ENCODE assay signal across 8 cellular contexts in the genomic region with DNA sequence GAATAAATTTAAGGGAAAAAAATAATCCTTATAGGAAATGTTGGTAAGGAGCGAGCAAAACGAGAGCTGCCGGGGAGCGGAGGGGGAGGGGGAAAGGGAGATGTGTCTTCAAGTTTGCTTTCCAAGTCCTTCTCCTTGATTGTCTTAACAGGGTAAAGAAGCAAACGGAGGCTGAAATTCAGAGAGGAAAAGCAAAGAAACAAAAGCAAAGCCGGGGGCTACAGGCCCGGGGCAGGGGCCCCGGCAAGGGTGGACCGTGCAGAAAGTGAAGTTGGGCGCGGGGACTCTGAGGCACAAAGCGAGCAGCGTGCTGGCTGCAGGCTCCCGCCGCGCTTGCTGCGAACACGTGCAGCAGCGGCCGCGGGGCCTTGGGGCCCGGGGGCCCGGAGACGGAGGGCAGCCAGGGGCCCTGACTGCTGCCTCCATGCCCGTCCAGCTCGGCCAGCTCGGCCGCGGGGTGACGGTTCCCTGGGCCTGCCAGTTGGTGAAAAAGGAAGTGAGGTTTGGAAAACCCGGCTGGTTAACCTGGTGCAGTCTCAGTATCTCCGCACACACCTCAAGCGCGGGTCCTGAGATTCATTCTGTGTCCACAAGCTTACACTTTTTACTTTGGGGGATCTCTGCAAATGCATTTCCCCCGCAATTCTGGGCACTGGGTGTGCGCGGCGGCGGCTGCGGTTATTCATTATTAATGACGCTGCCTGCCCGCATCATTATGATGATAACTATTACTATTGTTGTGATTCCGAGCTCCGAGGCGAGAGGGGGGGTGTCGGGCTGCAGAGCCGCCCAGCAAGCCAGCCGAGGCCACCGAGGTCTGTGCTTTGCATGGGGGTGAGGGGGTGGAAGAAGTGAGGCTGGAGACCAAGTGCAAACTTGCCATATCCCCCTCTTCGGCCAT. TPM values are rescaled to one million over a fixed set of nuclear protein-coding genes. Genes with fewer than 3 reads are reported as not detected.
DNase-seq lines count a peak whose midpoint lies in the region; ATAC-seq and TF ChIP-seq lines count a peak whose summit lies in the region.

No MANE protein-coding gene starts in this region.

- peak overlapping the region; percentile 80 for H3K9ac ChIP-seq in HUES48 (ENCODE audit: low read depth, low read length)

- no peaks in the 10 kb centered on the region for H3K27me3 ChIP-seq in HUES48 (ENCODE audit: control insufficient read depth, insufficient read depth, low read length)
- peaks cover 2% of the 10 kb centered on the region for H3K27me3 ChIP-seq in cardiac muscle cell

- H3K4me1 ChIP-seq in HUES48 (ENCODE audit: control insufficient read depth, insufficient read depth, low read length), result peaks cover 42% of the 10 kb centered on the region
- H3K4me1 ChIP-seq in cardiac muscle cell (ENCODE audit: low read depth), result peaks cover 12% of the 10 kb centered on the region

- intact Hi-C loops in activated CD8-positive, alpha-beta T cell treated with anti-CD3 and anti-CD28 coated beads for 36 hours (cut with micrococcal nuclease), result loop anchor here (10.0 kb wide), 2 partner anchors 665 to 1245 kb away; no protein-coding TSS in a partner anchor

- CTCF ChIA-PET in AG04449 (lab: Yijun Ruan, JAX), result interaction anchor here (0.6 to 2.7 kb wide), 30 partner anchors 11 to 1787 kb away, joined by 3 to 18 read pairs (median 4); no protein-coding TSS in a partner anchor
- CTCF ChIA-PET in activated CD8-positive, alpha-beta T cell treated with anti-CD3 and anti-CD28 coated beads for 36 hours (lab: Charles Lee), result interaction anchor here (0.6 to 2.4 kb wide), 20 partner anchors 8 to 1247 kb away, joined by 3 to 15 read pairs (median 3); no protein-coding TSS in a partner anchor

- POLR2A ChIA-PET in AG04449 (lab: Yijun Ruan, JAX), result interaction anchor here (0.6 to 1.1 kb wide), 6 partner anchors 22 to 896 kb away, joined by 3 read pairs; no protein-coding TSS in a partner anchor
- POLR2A ChIA-PET in activated CD8-positive, alpha-beta T cell treated with anti-CD3 and anti-CD28 coated beads for 36 hours (lab: Charles Lee), result interaction anchor here (1.3 kb wide), 1 partner anchor 9 kb away, joined by 6 read pairs; no protein-coding TSS in a partner anchor

- H3K27ac ChIP-seq in HUES48 (ENCODE audit: low read depth, low read length) (peak overlapping the region; percentile 97), cardiac muscle cell (no peak overlapping the region)

- no peak for TF ChIP-seq CTCF in AG04449 (IDR thresholded peaks at IDR 0.05; ENCODE audit: insufficient read depth, low read length, missing control alignments)
- no peak for TF ChIP-seq CTCF in GM12865 (IDR thresholded peaks at IDR 0.05; ENCODE audit: insufficient read depth, low read depth, low read length, missing control alignments)
- no peak for TF ChIP-seq CTCF in activated CD8-positive, alpha-beta T cell treated with anti-CD3 and anti-CD28 coated beads for 36 hours (IDR thresholded peaks at IDR 0.05)
- TF ChIP-seq CTCF in cardiac muscle cell (IDR thresholded peaks at IDR 0.05; ENCODE audit: low read depth, low read length), result no peak
- no peak for TF ChIP-seq CTCF in retinal pigment epithelial cell (conservative IDR thresholded peaks at IDR 0.05; ENCODE audit: low read depth, low read length)

- H3K9me3 ChIP-seq in HUES48 (ENCODE audit: control insufficient read depth, insufficient read depth, low read length), result no peaks in the 10 kb centered on the region
- no peaks in the 10 kb centered on the region for H3K9me3 ChIP-seq in cardiac muscle cell (ENCODE audit: low read depth)

- H3K4me1 Mint-ChIP-seq in activated CD8-positive, alpha-beta T cell treated with anti-CD3 and anti-CD28 coated beads for 36 hours (ENCODE audit: low read depth), result peaks cover 25% of the 10 kb centered on the region

- DNase-seq in AG04449 (ENCODE audit: low read depth, low spot score) (no peak), GM12865 (ENCODE audit: low read depth) (peak; percentile 45), cardiac muscle cell (ENCODE audit: low read depth in 1 of 2, low spot score in 1 of 2) (peak; percentile 30 to 69), retinal pigment epithelial cell (ENCODE audit: low read depth) (no peak), G401 (ENCODE audit: low spot score) (no peak)
- peak; percentile 22 for DNase-seq in activated CD8-positive, alpha-beta T cell treated with anti-CD3 and anti-CD28 coated beads for 36 hours

- H3K36me3 Mint-ChIP-seq in activated CD8-positive, alpha-beta T cell treated with anti-CD3 and anti-CD28 coated beads for 36 hours (ENCODE audit: low read depth), result no peaks in the 10 kb centered on the region

- H3K36me3 ChIP-seq in HUES48 (ENCODE audit: control insufficient read depth, insufficient read depth, low read length), result peaks cover 27% of the 10 kb centered on the region
- no peaks in the 10 kb centered on the region for H3K36me3 ChIP-seq in cardiac muscle cell

- no peak overlapping the region for H3K27ac Mint-ChIP-seq in activated CD8-positive, alpha-beta T cell treated with anti-CD3 and anti-CD28 coated beads for 36 hours

- H3K4me3 Mint-ChIP-seq in activated CD8-positive, alpha-beta T cell treated with anti-CD3 and anti-CD28 coated beads for 36 hours, result peak overlapping the region; percentile 79

- H3K27me3 Mint-ChIP-seq in activated CD8-positive, alpha-beta T cell treated with anti-CD3 and anti-CD28 coated beads for 36 hours, result peaks cover 64% of the 10 kb centered on the region

- H3K4me3 ChIP-seq in AG04449 (ENCODE audit: low read depth, low read length), result peak overlapping the region; percentile 75
- H3K4me3 ChIP-seq in GM12865 (ENCODE audit: low read depth, low read length), result peak overlapping the region; percentile 59
- peak overlapping the region; percentile 93 for H3K4me3 ChIP-seq in HUES48 (ENCODE audit: low read depth, low read length)
- H3K4me3 ChIP-seq in cardiac muscle cell, result peak overlapping the region; percentile 87
- peak overlapping the region; percentile 89 for H3K4me3 ChIP-seq in retinal pigment epithelial cell (ENCODE audit: low read length)

- ATAC-seq in activated CD8-positive, alpha-beta T cell treated with anti-CD3 and anti-CD28 coated beads for 36 hours, result no peak
- no peak for ATAC-seq in HG02623 (IDR thresholded peaks at IDR 0.05; ENCODE audit: unreplicated experiment)

- H3K9me3 Mint-ChIP-seq in activated CD8-positive, alpha-beta T cell treated with anti-CD3 and anti-CD28 coated beads for 36 hours, result no peaks in the 10 kb centered on the region

- in situ Hi-C loops in G401 (cut with HindIII; ENCODE audit: low sequenced_read_pairs), result no loop called here

RNA-seq across cellular contexts. Expression of a gene that starts 4.0 kb away (rescaled TPM):
- under 1 TPM; 0.45 to 0.54 TPM for total RNA-seq in activated CD8-positive, alpha-beta T cell treated with anti-CD3 and anti-CD28 coated beads for 36 hours
- total RNA-seq in cardiac muscle cell, result 15.7 and 17.1 TPM in 2 replicates
- 19.8 and 20.7 TPM in 2 replicates for polyA plus RNA-seq in cardiac muscle cell
- total RNA-seq in G401 (2014; rRNA removed; shearing (Covaris generic)), result 0.54 TPM in 1 of 2 replicates, not detected in the other

Comparison
In these comparisons a context has a peak if more than half of its experiments do, and no peak if none do; other contexts are left out.
1. DNase-seq: peak in GM12865 (single experiment), activated CD8-positive, alpha-beta T cell treated with anti-CD3 and anti-CD28 coated beads for 36 hours (single experiment) and cardiac muscle cell (2 of 2); none in AG04449 (single experiment), retinal pigment epithelial cell (single experiment) and G401 (single experiment).
2. RNA of a gene that starts 4.0 kb away (total RNA-seq): 15.7 to 17.1 TPM in cardiac muscle cell; 0.54 TPM in G401 and 0.45 to 0.54 TPM in activated CD8-positive, alpha-beta T cell treated with anti-CD3 and anti-CD28 coated beads for 36 hours; every median in the first group is over 10 times any median in the second.
3. Peak in every context shown above with its lines, with median percentiles within 50 percentile points of each other: H3K4me3 ChIP-seq.